Comparison of ENCODE assay signal across 8 cellular contexts in the genomic region with DNA sequence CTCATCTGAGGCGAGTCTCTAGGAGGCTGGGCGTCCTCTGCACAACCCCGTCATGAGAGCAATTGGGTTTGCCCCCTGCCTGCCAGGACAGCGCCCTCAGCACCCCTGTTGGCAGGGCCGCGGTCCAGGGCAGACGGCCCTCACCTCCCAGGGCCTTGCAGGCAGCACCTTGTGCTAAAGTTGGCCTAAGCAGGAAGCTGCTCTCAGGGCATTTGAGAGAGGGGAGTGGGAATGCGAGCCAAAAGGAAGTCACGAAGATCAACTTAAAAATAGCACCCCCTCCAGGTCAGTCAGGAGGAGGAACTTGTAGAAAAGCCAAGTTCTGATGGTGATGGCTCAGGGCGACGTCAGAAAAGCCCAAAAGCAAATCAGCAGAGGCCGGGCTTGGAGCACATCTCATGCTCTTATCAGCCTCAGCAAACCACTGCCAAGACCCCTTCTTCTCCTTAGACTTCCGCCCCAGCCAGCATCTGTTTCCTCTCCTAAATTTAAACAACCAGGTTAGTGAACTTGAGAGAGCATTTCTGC. TPM values are rescaled to one million over a fixed set of nuclear protein-coding genes. Genes with fewer than 3 reads are reported as not detected.
DNase-seq lines count a peak whose midpoint lies in the region; ATAC-seq and TF ChIP-seq lines count a peak whose summit lies in the region.

No MANE protein-coding gene starts in this region.

- H3K27ac ChIP-seq in endodermal cell (ENCODE audit: low read depth, low read length), result no peak overlapping the region
- peak overlapping the region; percentile 67 for H3K27ac ChIP-seq in vagina
- no peak overlapping the region for H3K27ac ChIP-seq in SJCRH30

- no peak overlapping the region for H3K9ac ChIP-seq in endodermal cell (ENCODE audit: extremely low read depth, low read length, poor library complexity, severe bottlenecking)

- peaks cover 8% of the 10 kb centered on the region for H3K4me1 Mint-ChIP-seq in endodermal cell

- H3K9me3 Mint-ChIP-seq in endodermal cell, result no peaks in the 10 kb centered on the region

- intact Hi-C loops in vagina (cut with DNase I), result loop anchor here (10.0 kb wide), 1 partner anchor 89 kb away; no protein-coding TSS in a partner anchor

- H3K36me3 ChIP-seq in endodermal cell (ENCODE audit: control insufficient read depth, insufficient read depth, low read length) (no peaks in the 10 kb centered on the region), vagina (no peaks in the 10 kb centered on the region), SJCRH30 (no peaks in the 10 kb centered on the region)

- H3K4me3 Mint-ChIP-seq in endodermal cell, result peak overlapping the region; percentile 36

- H3K27me3 Mint-ChIP-seq in endodermal cell (ENCODE audit: insufficient read depth), result peaks cover 29% of the 10 kb centered on the region

- H3K27ac Mint-ChIP-seq in endodermal cell, result no peak overlapping the region

- DNase-seq in G401 (ENCODE audit: low spot score), result peak; percentile 24
- DNase-seq in SKM-1 treated with dmso at 0.1 percent for 144 hours (lab: John Stamatoyannopoulos, UW; ENCODE audit: unreplicated experiment), result peak; percentile 90
- peak; percentile 79 for DNase-seq in endodermal cell
- DNase-seq in midbrain (lab: John Stamatoyannopoulos, UW), result peak; percentile 35
- DNase-seq in vagina (ENCODE audit: extremely low spot score in 2 of 2), result no peak
- no peak for DNase-seq in SJCRH30
- no peak for DNase-seq in SW 1271 (lab: John Stamatoyannopoulos, UW)

- H3K9me3 ChIP-seq in endodermal cell (ENCODE audit: control insufficient read depth, low read length) (no peaks in the 10 kb centered on the region), vagina (no peaks in the 10 kb centered on the region), SJCRH30 (replicated peaks) (no peaks in the 10 kb centered on the region)

- in situ Hi-C loops in G401 (cut with HindIII; ENCODE audit: low sequenced_read_pairs), result no loop called here

- 86 to 88% methylated on average over 7 to 13 of the region's 13 CpGs for WGBS in endodermal cell (ENCODE audit: insufficient coverage in 1 of 2, insufficient read length in 1 of 2), 2 experiments

- ATAC-seq in HG02642 (IDR thresholded peaks at IDR 0.05; ENCODE audit: poor library complexity, unreplicated experiment), result peak; percentile 43

- H3K4me1 ChIP-seq in endodermal cell (ENCODE audit: control insufficient read depth, insufficient read depth, low read length) (peaks cover 3% of the 10 kb centered on the region), vagina (peaks cover 36% of the 10 kb centered on the region), SJCRH30 (no peaks in the 10 kb centered on the region)

- H3K4me3 ChIP-seq in endodermal cell (ENCODE audit: low read length) (no peak overlapping the region), vagina (peak overlapping the region; percentile 33 to 45), SJCRH30 (no peak overlapping the region)

- peaks cover 7% of the 10 kb centered on the region for H3K27me3 ChIP-seq in endodermal cell (ENCODE audit: control insufficient read depth, insufficient read depth, low read length, poor library complexity, severe bottlenecking)
- H3K27me3 ChIP-seq in vagina, result no peaks in the 10 kb centered on the region
- peaks cover 5% of the 10 kb centered on the region; the same call in 1 of the 2 replicates for H3K27me3 ChIP-seq in SJCRH30

- TF ChIP-seq POLR2A in vagina (IDR thresholded peaks at IDR 0.05), result no peak

- no peaks in the 10 kb centered on the region for H3K36me3 Mint-ChIP-seq in endodermal cell (ENCODE audit: low read depth)

- TF ChIP-seq CTCF in endodermal cell (conservative IDR thresholded peaks at IDR 0.05) (peak; percentile 68), vagina (IDR thresholded peaks at IDR 0.05) (no peak)

RNA-seq across cellular contexts. Expression of a gene that starts 12.6 kb away (rescaled TPM):
- total RNA-seq in G401 (2014; rRNA removed; shearing (Covaris generic)), result not detected in 2 replicates
- not detected for total RNA-seq in endodermal cell
- polyA plus RNA-seq in endodermal cell (2013, experiment 1 of 2), result not detected
- polyA plus RNA-seq in endodermal cell (2013, experiment 2 of 2), result not detected
- 5.2 TPM for total RNA-seq in vagina
- total RNA-seq in SJCRH30 (2014; rRNA removed; shearing (Covaris generic)), result 0.10 TPM in 1 of 2 replicates, not detected in the other

RNA-seq across cellular contexts. Expression of a gene that starts 12.6 kb away (rescaled TPM):
- total RNA-seq in G401 (2014; rRNA removed; shearing (Covaris generic)), result not detected in 2 replicates
- total RNA-seq in endodermal cell (not detected), vagina (2.9 TPM)
- polyA plus RNA-seq in endodermal cell (2013, experiment 1 of 2), result not detected
- polyA plus RNA-seq in endodermal cell (2013, experiment 2 of 2), result not detected
- total RNA-seq in SJCRH30 (2014; rRNA removed; shearing (Covaris generic)), result not detected in 2 replicates

RNA-seq across cellular contexts. Expression of a gene that starts 42.3 kb away (rescaled TPM):
- total RNA-seq in G401 (2014; rRNA removed; shearing (Covaris generic)), result 0.51 TPM in 1 of 2 replicates, not detected in the other
- total RNA-seq in endodermal cell, result under 1 TPM; 0.26 to 0.60 TPM
- 0.93 TPM for polyA plus RNA-seq in endodermal cell (2013, experiment 1 of 2)
- polyA plus RNA-seq in endodermal cell (2013, experiment 2 of 2), result 0.95 TPM
- total RNA-seq in vagina, result 46.2 TPM
- 0.13 and 0.24 TPM in 2 replicates for total RNA-seq in SJCRH30 (2014; rRNA removed; shearing (Covaris generic))

Comparison
In these comparisons a context has a peak if more than half of its experiments do, and no peak if none do; other contexts are left out.
1. DNase-seq: peak in G401 (single experiment), SKM-1 treated with dmso at 0.1 percent for 144 hours (single experiment), endodermal cell (single experiment) and midbrain (single experiment); none in vagina (0 of 2), SJCRH30 (0 of 2) and SW 1271 (0 of 2).
2. H3K4me3 ChIP-seq: peak in vagina (2 of 2); none in endodermal cell (single experiment) and SJCRH30 (single experiment).
3. RNA of a gene that starts 42.3 kb away (total RNA-seq): 46.2 TPM in vagina (single experiment); 0.26 to 0.60 TPM in endodermal cell, 0.51 TPM in G401 and 0.13 to 0.24 TPM in SJCRH30; every median in the first group is over 10 times any median in the second.